20 cellular contexts compared by ENCODE assay signal in the genomic region with DNA sequence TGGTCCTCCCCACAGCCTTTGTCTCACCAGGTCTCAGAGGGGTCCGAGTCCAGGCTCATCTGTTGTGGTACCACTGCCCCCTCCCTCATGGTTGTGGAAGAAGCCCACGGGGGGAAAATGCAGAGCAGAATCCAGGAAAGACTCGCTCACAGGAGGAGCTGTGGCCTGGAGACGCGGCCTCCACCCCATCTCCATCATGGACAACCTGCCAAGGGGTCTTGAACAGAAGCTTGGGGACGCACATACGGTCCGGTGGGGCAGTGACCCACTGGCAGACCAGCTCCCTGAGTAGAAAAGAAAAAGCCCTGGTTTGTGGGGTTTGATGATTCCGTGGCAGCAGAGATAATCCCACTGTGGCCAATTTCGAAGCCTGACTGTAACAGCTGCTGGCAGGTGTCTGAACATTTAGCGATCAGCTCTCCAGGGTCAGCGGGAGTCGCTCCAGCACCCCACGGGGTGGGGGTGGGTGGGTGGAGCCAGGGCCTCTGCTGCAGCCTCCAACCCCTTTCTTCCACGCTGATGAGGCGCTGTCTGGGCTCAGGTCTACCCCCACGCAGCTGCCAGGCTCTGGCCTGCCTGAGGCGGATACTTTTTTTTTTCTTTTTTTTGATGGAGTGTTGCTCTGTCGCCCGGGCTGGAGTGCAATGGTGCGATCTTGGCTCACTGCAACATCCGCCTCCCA. TPM values are rescaled to one million over a fixed set of nuclear protein-coding genes. Genes with fewer than 3 reads are reported as not detected.
DNase-seq lines count a peak whose midpoint lies in the region; ATAC-seq and TF ChIP-seq lines count a peak whose summit lies in the region.
"Had no signal": no experiment of that assay in that cellular context is flagged by ENCODE, and none has a peak within 500 bp of the region (broad histone marks: within the 10 kb centered on the region; RNA-seq: fewer than 3 reads in every experiment).

No MANE protein-coding gene starts in this region.

- no peak overlapping the region for H3K27ac Mint-ChIP-seq in endodermal cell
- H3K27ac Mint-ChIP-seq: CD8-positive, alpha-beta T cell had no signal

- H3K9ac ChIP-seq in endodermal cell (ENCODE audit: extremely low read depth, low read length, poor library complexity, severe bottlenecking), result no peak overlapping the region
- H3K9ac ChIP-seq: BLaER1 had no signal

- H3K27me3 ChIP-seq in DOHH2 (ENCODE audit: control insufficient read depth, low read length) (peaks cover 19% of the 10 kb centered on the region), endodermal cell (ENCODE audit: control insufficient read depth, insufficient read depth, low read length, poor library complexity, severe bottlenecking) (peaks cover 90% of the 10 kb centered on the region)

- TF ChIP-seq CTCF in DOHH2 (IDR thresholded peaks at IDR 0.05; ENCODE audit: low read depth, low read length, poor library complexity, severe bottlenecking) (no peak), endodermal cell (conservative IDR thresholded peaks at IDR 0.05) (no peak)

- DNase-seq in NCI-H1417 (lab: John Stamatoyannopoulos, UW), result peak in 2 of 3 experiments; percentile 38 to 70
- no peak for DNase-seq in NCI-H1417 treated with DMSO at 0.1 percent for 48 hours (lab: John Stamatoyannopoulos, UW)
- DNase-seq in NCI-H2171 treated with DMSO at 0.1 percent for 48 hours (lab: John Stamatoyannopoulos, UW), result peak; percentile 84
- DNase-seq in endodermal cell, result peak; percentile 31
- DNase-seq in stimulated activated CD4-positive, alpha-beta T cell treated with anti-CD3 and anti-CD28 coated beads, Interleukin-2, amount 100 ng/mL, for 48 hours, result no peak
- DNase-seq in COLO829 (ENCODE audit: low spot score), result no peak
- DNase-seq: DMS 273 treated with DMSO at 0.1 percent for 48 hours, GF-D8, NCI-H446, NCI-H748 treated with DMSO at 0.1 percent for 48 hours, T-helper 1 cell had no signal

- H3K27ac ChIP-seq in DOHH2 (ENCODE audit: low read depth, low read length) (no peak overlapping the region), endodermal cell (ENCODE audit: low read depth, low read length) (no peak overlapping the region)
- H3K27ac ChIP-seq: BLaER1, HL-60, SK-N-MC had no signal

- no peaks in the 10 kb centered on the region for H3K9me3 ChIP-seq in DOHH2 (ENCODE audit: control insufficient read depth, insufficient read depth, low read length)
- H3K9me3 ChIP-seq in endodermal cell (ENCODE audit: control insufficient read depth, low read length), result no peaks in the 10 kb centered on the region
- H3K9me3 ChIP-seq: BLaER1, HAP-1 had no signal

- H3K36me3 ChIP-seq in DOHH2 (ENCODE audit: control insufficient read depth, low read length), result no peaks in the 10 kb centered on the region
- no peaks in the 10 kb centered on the region for H3K36me3 ChIP-seq in endodermal cell (ENCODE audit: control insufficient read depth, insufficient read depth, low read length)
- H3K36me3 ChIP-seq: BLaER1, HAP-1 had no signal

- H3F3A ChIP-seq in DOHH2 (ENCODE audit: control insufficient read depth, insufficient read depth), result peaks cover 10% of the 10 kb centered on the region

- H3K27me3 Mint-ChIP-seq in endodermal cell (ENCODE audit: insufficient read depth), result peaks cover 83% of the 10 kb centered on the region

- no peak for ATAC-seq in HG03108 (IDR thresholded peaks at IDR 0.05; ENCODE audit: unreplicated experiment)
- ATAC-seq: CD8-positive, alpha-beta T cell had no signal

- H3K36me3 Mint-ChIP-seq in endodermal cell (ENCODE audit: low read depth), result no peaks in the 10 kb centered on the region
- H3K36me3 Mint-ChIP-seq: CD8-positive, alpha-beta T cell; IgD-negative memory B cell had no signal

- no peak overlapping the region for H3K4me3 ChIP-seq in DOHH2 (ENCODE audit: low read length)
- no peak overlapping the region for H3K4me3 ChIP-seq in endodermal cell (ENCODE audit: low read length)
- H3K4me3 ChIP-seq: BLaER1, HAP-1, SK-N-MC had no signal

- 0 out of 2 replicates have a peak overlapping the region, but pooled peaks have one; percentile 29 for H3K4me2 ChIP-seq in DOHH2 (ENCODE audit: low read length)

- no peaks in the 10 kb centered on the region for H3K9me3 Mint-ChIP-seq in endodermal cell
- H3K9me3 Mint-ChIP-seq: CD8-positive, alpha-beta T cell had no signal

- H3K4me1 ChIP-seq in DOHH2 (ENCODE audit: control insufficient read depth, low read length) (peaks cover 21% of the 10 kb centered on the region), endodermal cell (ENCODE audit: control insufficient read depth, insufficient read depth, low read length) (no peaks in the 10 kb centered on the region)
- H3K4me1 ChIP-seq: HAP-1 had no signal

- H4K20me1 ChIP-seq in DOHH2 (ENCODE audit: control insufficient read depth, insufficient read depth, low read depth, low read length), result no peaks in the 10 kb centered on the region

- H3K9me2 ChIP-seq in DOHH2 (replicated peaks; ENCODE audit: control insufficient read depth, low read length), result no peaks in the 10 kb centered on the region

- H3K4me1 Mint-ChIP-seq in endodermal cell, result no peaks in the 10 kb centered on the region

- no peaks in the 10 kb centered on the region for H3K79me2 ChIP-seq in DOHH2 (ENCODE audit: control insufficient read depth, low read length)

- 80% methylated on average over 14 to 22 of the region's 22 CpGs for WGBS in endodermal cell (ENCODE audit: insufficient coverage in 1 of 2, insufficient read length in 1 of 2), 2 experiments

- no peak overlapping the region for H3K4me3 Mint-ChIP-seq in endodermal cell
- H3K4me3 Mint-ChIP-seq: CD8-positive, alpha-beta T cell had no signal

RNA-seq across cellular contexts. Expression of a gene that starts 1.9 kb away (rescaled TPM):
- total RNA-seq in endodermal cell, result under 1 TPM; 0.35 to 0.73 TPM
- 0.04 TPM for polyA plus RNA-seq in endodermal cell (2013, experiment 1 of 2)
- 0.12 TPM for polyA plus RNA-seq in endodermal cell (2013, experiment 2 of 2)
- total RNA-seq: CD8-positive, alpha-beta T cell had no signal
- polyA plus RNA-seq: IgD-negative memory B cell had no signal

RNA-seq across cellular contexts. Expression of a gene that starts 22.5 kb away (rescaled TPM):
- total RNA-seq in endodermal cell, result 10 to 100 TPM; 20.1 to 30.6 TPM
- 28.4 TPM for polyA plus RNA-seq in endodermal cell (2013, experiment 1 of 2)
- 21.6 TPM for polyA plus RNA-seq in endodermal cell (2013, experiment 2 of 2)

RNA-seq across cellular contexts. Expression of a gene that starts 32.8 kb away (rescaled TPM):
- under 1 TPM in 1 of 2 donors, not detected in 1; 0.53 TPM for total RNA-seq in endodermal cell
- 0.39 TPM for polyA plus RNA-seq in endodermal cell (2013, experiment 1 of 2)
- polyA plus RNA-seq in endodermal cell (2013, experiment 2 of 2), result not detected
- total RNA-seq: CD8-positive, alpha-beta T cell; Daoy had no signal
- polyA plus RNA-seq: IgD-negative memory B cell had no signal

RNA-seq across cellular contexts. Expression of a gene that starts 34.8 kb away (rescaled TPM):
- under 1 TPM in 1 of 2 donors, not detected in 1; 0.62 TPM for total RNA-seq in endodermal cell
- not detected for polyA plus RNA-seq in endodermal cell (2013, experiment 1 of 2)
- not detected for polyA plus RNA-seq in endodermal cell (2013, experiment 2 of 2)
- total RNA-seq: CD8-positive, alpha-beta T cell; Daoy had no signal
- polyA plus RNA-seq: IgD-negative memory B cell had no signal

RNA-seq across cellular contexts. Expression of a gene that starts 50.3 kb away (rescaled TPM):
- 10 to 100 TPM; 62.1 to 63.5 TPM for total RNA-seq in endodermal cell
- 44.7 TPM for polyA plus RNA-seq in endodermal cell (2013, experiment 1 of 2)
- polyA plus RNA-seq in endodermal cell (2013, experiment 2 of 2), result 43.9 TPM

Comparison
In these comparisons a context has a peak if more than half of its experiments do, and no peak if none do; other contexts are left out.
1. DNase-seq: peak in NCI-H1417 (2 of 3), NCI-H2171 treated with DMSO at 0.1 percent for 48 hours (single experiment) and endodermal cell (single experiment); none in NCI-H1417 treated with DMSO at 0.1 percent for 48 hours (single experiment), stimulated activated CD4-positive, alpha-beta T cell treated with anti-CD3 and anti-CD28 coated beads, Interleukin-2, amount 100 ng/mL, for 48 hours (0 of 2) and COLO829 (single experiment).